ENCODE assay signal across 1 cellular context in genomic region chr11:3057069-3057963, GRCh38.
TF ChIP-seq lines count a peak whose summit lies in the region.

Gene CARS1, minus strand, starts transcription at chr11:3057423. Its CDS starts 56 bp downstream, at chr11:3057367.

TF ChIP-seq in K562, 482 proteins besides CTCF, POLR2A, EP300 and RAD21 (continued from another document and continues in another):
- TF ChIP-seq TEAD4 (IDR thresholded peaks at IDR 0.05; ENCODE audit: low read length) (no peak), TEAD4 (CRISPR knock-in tag; IDR thresholded peaks at IDR 0.05; ENCODE audit: borderline replicate concordance) (no peak), DACH1 (IDR thresholded peaks at IDR 0.05; ENCODE audit: partially characterized antibody) (peak; percentile 57), C11orf30 (IDR thresholded peaks at IDR 0.05; ENCODE audit: low read depth) (peak; percentile 10; the same call in 1 of the 2 replicates), RREB1 (CRISPR knock-in tag; IDR thresholded peaks at IDR 0.05) (peak; percentile 80), ZNF766 (CRISPR knock-in tag; conservative IDR thresholded peaks at IDR 0.05) (no peak), ZNF785 (CRISPR knock-in tag; IDR thresholded peaks at IDR 0.05) (no peak), ZNF311 (CRISPR knock-in tag; IDR thresholded peaks at IDR 0.05) (no peak), SRF (CRISPR knock-in tag; IDR thresholded peaks at IDR 0.05) (peak in 1 of 2 experiments; percentile 28; a peak in 1 of 4 replicates), FOXK2 (conservative IDR thresholded peaks at IDR 0.05 in 1 of 2, IDR thresholded peaks at IDR 0.05 in 1 of 2; ENCODE audit: low read depth in 2 of 2) (peak; percentile 68 to 73), NONO (IDR thresholded peaks at IDR 0.05; ENCODE audit: low read depth in 2 of 2, low read length in 1 of 2) (no peak; a peak in 1 of 4 replicates), RFX1 (IDR thresholded peaks at IDR 0.05) (peak; percentile 98), RBM39 (optimal IDR thresholded peaks at IDR 0.05; ENCODE audit: low read depth, low read length) (no peak), SP2 (IDR thresholded peaks at IDR 0.05; ENCODE audit: extremely low read depth, low read depth, low read length, poor library complexity, severe bottlenecking) (no peak), RBM22 (IDR thresholded peaks at IDR 0.05; ENCODE audit: low read depth, low read length, poor library complexity, severe bottlenecking) (peak; percentile 93), CEBPB (tag; IDR thresholded peaks at IDR 0.05) (peak; percentile 97), ZNF395 (CRISPR knock-in tag; IDR thresholded peaks at IDR 0.05) (peak; percentile 61; the same call in 1 of the 2 replicates), ZBTB26 (CRISPR knock-in tag; IDR thresholded peaks at IDR 0.05) (no peak), ZNF644 (tag; IDR thresholded peaks at IDR 0.05; ENCODE audit: low read depth) (no peak), PCBP2 (IDR thresholded peaks at IDR 0.05; ENCODE audit: low read depth, low read length, poor library complexity, severe bottlenecking) (no peak), CTCFL (IDR thresholded peaks at IDR 0.05; ENCODE audit: borderline replicate concordance, insufficient read depth, low read depth, low read length, poor library complexity, severe bottlenecking) (no peak), ZBTB11 (CRISPR knock-in tag; IDR thresholded peaks at IDR 0.05) (peak in 1 of 3 experiments; percentile 83; a peak in 2 of 6 replicates), ZNF79 (CRISPR knock-in tag; IDR thresholded peaks at IDR 0.05; ENCODE audit: low read depth) (no peak), ZNF609 (CRISPR knock-in tag; IDR thresholded peaks at IDR 0.05; ENCODE audit: borderline replicate concordance) (no peak; the same call in 1 of the 2 replicates), FOS (IDR thresholded peaks at IDR 0.05; ENCODE audit: extremely low read depth, insufficient read length) (no peak), ZNF134 (CRISPR knock-in tag; conservative IDR thresholded peaks at IDR 0.05) (no peak), SRSF9 (IDR thresholded peaks at IDR 0.05; ENCODE audit: borderline replicate concordance, low read depth, low read length) (no peak), TFAM (CRISPR knock-in tag; conservative IDR thresholded peaks at IDR 0.05) (no peak)
